In the genomic region with DNA sequence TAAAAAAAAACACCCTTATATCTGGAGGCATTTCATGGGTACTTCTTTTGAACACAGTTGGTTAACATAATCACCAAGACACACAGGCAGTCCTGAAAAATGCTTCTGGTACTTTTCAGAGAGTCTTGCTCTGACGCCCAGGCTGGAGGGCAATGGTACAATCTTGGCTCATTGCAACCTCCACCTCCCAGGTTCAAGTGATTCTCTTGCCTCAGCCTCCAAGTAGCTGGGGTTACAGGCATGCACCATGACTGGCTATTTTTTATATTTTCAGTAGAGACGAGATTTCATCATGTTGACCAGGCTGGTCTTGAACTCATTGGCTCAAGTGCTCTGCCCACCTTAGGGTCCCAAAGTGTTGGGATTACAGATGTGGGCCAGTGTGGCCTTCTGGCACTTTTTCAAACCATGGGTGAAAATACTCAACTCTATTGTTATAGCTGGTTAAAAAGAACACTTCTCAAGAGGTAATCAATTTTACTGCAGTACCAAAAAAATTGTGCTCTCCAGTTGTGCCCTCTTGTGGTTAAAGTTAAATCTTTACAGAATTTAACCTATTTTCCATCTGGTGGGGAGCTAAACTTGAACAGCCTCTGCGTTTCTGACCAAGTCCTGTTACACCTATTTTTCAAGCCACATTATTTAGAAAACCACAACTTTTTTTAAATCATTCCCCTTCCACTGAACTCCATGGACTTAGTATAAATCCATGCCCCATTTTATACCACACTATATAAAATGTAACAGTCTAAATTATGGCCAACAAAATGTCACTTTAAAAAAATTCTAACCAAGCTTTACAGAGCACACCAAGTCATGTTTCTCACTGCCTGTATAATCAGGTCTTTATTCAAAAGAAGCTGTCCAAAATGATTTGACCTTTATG, we compare ENCODE assay signal across 8 cellular contexts. TPM values are rescaled to one million over a fixed set of nuclear protein-coding genes. Genes with fewer than 3 reads are reported as not detected.
DNase-seq lines count a peak whose midpoint lies in the region; ATAC-seq and TF ChIP-seq lines count a peak whose summit lies in the region.

No MANE protein-coding gene starts in this region.

- no peak for DNase-seq in left ventricle myocardium inferior
- no peak for DNase-seq in left ventricle myocardium superior
- no peak for DNase-seq in PC-9
- peak; percentile 32 for DNase-seq in pons (ENCODE audit: low spot score)
- DNase-seq in GM19240 (ENCODE audit: insufficient read length, low spot score): no peak

- H2AFZ ChIP-seq in PC-9: no peak overlapping the region

- no peak for ATAC-seq in left ventricle myocardium superior
- no peak for ATAC-seq in HG02610 (IDR thresholded peaks at IDR 0.05; ENCODE audit: unreplicated experiment)
- no peak for ATAC-seq in HG03108 (IDR thresholded peaks at IDR 0.05; ENCODE audit: unreplicated experiment)

- TF ChIP-seq CTCF in left ventricle myocardium inferior (IDR thresholded peaks at IDR 0.05; ENCODE audit: borderline replicate concordance) (peak; percentile 48), PC-9 (conservative IDR thresholded peaks at IDR 0.05) (peak; percentile 55)

- H3K9me3 Mint-ChIP-seq in dendritic cell treated with granulocyte-macrophage colony-stimulating factor and Interleukin-4, amounts not matched to agents 40 ng/mL and 50 ng/mL, for 4 days: no peaks in the 10 kb centered on the region

- H3K27ac ChIP-seq in left ventricle myocardium inferior (replicated peaks): peak overlapping the region; percentile 92
- H3K27ac ChIP-seq in PC-9: peak overlapping the region; percentile 77

- intact Hi-C loops in left ventricle myocardium inferior (cut with micrococcal nuclease): loop anchor here (5.0 kb wide), 1 partner anchor 111 kb away; a partner anchor contains a TSS
- intact Hi-C loops in left ventricle myocardium superior (cut with micrococcal nuclease): no loop called here
- intact Hi-C loops in PC-9 (cut with micrococcal nuclease; ENCODE audit: unreplicated experiment): loop anchor here (5.0 to 10.0 kb wide), 2 partner anchors 41 to 884 kb away; a partner anchor contains a TSS
- intact Hi-C loops in dendritic cell treated with granulocyte-macrophage colony-stimulating factor and Interleukin-4, amounts not matched to agents 40 ng/mL and 50 ng/mL, for 4 days (cut with micrococcal nuclease): loop anchor here (5.0 kb wide), 1 partner anchor 206 kb away; a partner anchor contains a TSS

- no peaks in the 10 kb centered on the region for H3K27me3 Mint-ChIP-seq in dendritic cell treated with granulocyte-macrophage colony-stimulating factor and Interleukin-4, amounts not matched to agents 40 ng/mL and 50 ng/mL, for 4 days

- CTCF ChIA-PET in PC-9 (lab: Charles Lee): interaction anchor here (0.6 to 1.6 kb wide), 6 partner anchors 14 to 212 kb away, joined by 3 to 13 read pairs (median 3); a partner anchor contains a TSS

- H3K4me3 Mint-ChIP-seq in dendritic cell treated with granulocyte-macrophage colony-stimulating factor and Interleukin-4, amounts not matched to agents 40 ng/mL and 50 ng/mL, for 4 days: no peak overlapping the region

- H3F3A ChIP-seq in PC-9 (ENCODE audit: insufficient read depth, low read depth): peaks cover 63% of the 10 kb centered on the region

- BruUV-seq in PC-9 (replicated peaks; lab: Mats Ljungman, UMichigan): no TSS peak

- POLR2A ChIA-PET in PC-9 (lab: Charles Lee; ENCODE audit: unreplicated experiment): interaction anchor here (0.5 kb wide), 1 partner anchor 597 kb away, joined by 5 read pairs; no protein-coding TSS in a partner anchor

- H3K36me3 ChIP-seq in left ventricle myocardium inferior (peaks cover 77% of the 10 kb centered on the region), PC-9 (ENCODE audit: low read depth) (peaks cover 44% of the 10 kb centered on the region)

- peak overlapping the region; percentile 90; the same call in 1 of the 2 replicates for H3K4me2 ChIP-seq in PC-9

- H3K27me3 ChIP-seq in left ventricle myocardium inferior (ENCODE audit: low read depth) (no peaks in the 10 kb centered on the region), PC-9 (ENCODE audit: insufficient read depth, low read depth) (no peaks in the 10 kb centered on the region)

- peaks cover 60% of the 10 kb centered on the region for H3K4me1 ChIP-seq in left ventricle myocardium inferior
- H3K4me1 ChIP-seq in PC-9 (replicated peaks; ENCODE audit: insufficient read depth): peaks cover 25% of the 10 kb centered on the region

- no peaks in the 10 kb centered on the region for H3K9me2 ChIP-seq in PC-9 (ENCODE audit: insufficient read depth)

- no peak overlapping the region for H3K4me3 ChIP-seq in left ventricle myocardium inferior
- no peak overlapping the region for H3K4me3 ChIP-seq in PC-9

- peak overlapping the region; percentile 98 for H3K27ac Mint-ChIP-seq in dendritic cell treated with granulocyte-macrophage colony-stimulating factor and Interleukin-4, amounts not matched to agents 40 ng/mL and 50 ng/mL, for 4 days

- H3K9me3 ChIP-seq in left ventricle myocardium inferior (replicated peaks) (no peaks in the 10 kb centered on the region), PC-9 (ENCODE audit: insufficient read depth, low read depth) (no peaks in the 10 kb centered on the region)

- H3K36me3 Mint-ChIP-seq in dendritic cell treated with granulocyte-macrophage colony-stimulating factor and Interleukin-4, amounts not matched to agents 40 ng/mL and 50 ng/mL, for 4 days (ENCODE audit: low read depth): peaks cover 89% of the 10 kb centered on the region

- H3K4me1 Mint-ChIP-seq in dendritic cell treated with granulocyte-macrophage colony-stimulating factor and Interleukin-4, amounts not matched to agents 40 ng/mL and 50 ng/mL, for 4 days (ENCODE audit: low read depth): peaks cover 61% of the 10 kb centered on the region

- H3K79me2 ChIP-seq in PC-9 (ENCODE audit: low read depth): peaks cover 57% of the 10 kb centered on the region

- peaks cover 57% of the 10 kb centered on the region for H4K20me1 ChIP-seq in PC-9 (ENCODE audit: insufficient read depth)

RNA-seq across cellular contexts. Expression of a gene that starts 1.2 kb away (rescaled TPM):
- total RNA-seq in left ventricle myocardium inferior (40.9 TPM), left ventricle myocardium superior (39.2 TPM), PC-9 (2021) (15.8 and 17.9 TPM in 2 replicates)

RNA-seq across cellular contexts. Expression of a gene that starts 5.9 kb away (rescaled TPM):
- total RNA-seq in left ventricle myocardium inferior (1,358 TPM), left ventricle myocardium superior (1,305 TPM), PC-9 (2021) (1,859 and 2,320 TPM in 2 replicates)

RNA-seq across cellular contexts. Expression of a gene that starts 6.4 kb away (rescaled TPM):
- total RNA-seq in left ventricle myocardium inferior (2.0 TPM), left ventricle myocardium superior (1.8 TPM), PC-9 (2021) (26.3 and 30.3 TPM in 2 replicates)
